Comparison of ENCODE assay signal across 14 cellular contexts in genomic region chr7:99623091-99623693, GRCh38. TPM values are rescaled to one million over a fixed set of nuclear protein-coding genes. Genes with fewer than 3 reads are reported as not detected.
DNase-seq lines count a peak whose midpoint lies in the region; ATAC-seq and FAIRE-seq lines count a peak whose summit lies in the region.
"Had no signal": no experiment of that assay in that cellular context is flagged by ENCODE, and none has a peak within 500 bp of the region (broad histone marks: within the 10 kb centered on the region; RNA-seq: fewer than 3 reads in every experiment).

No MANE protein-coding gene starts in this region.

- DNase-seq in CD4-positive, alpha-beta memory T cell = peak in 1 of 5 donors; percentile 46
- DNase-seq in HTR-8/SVneo (ENCODE audit: insufficient read length, low spot score) (peak; percentile 11), immature natural killer cell (no peak), hippocampal formation (lab: John Stamatoyannopoulos, UW) (no peak)
- no peak for DNase-seq in activated T-helper 2 cell treated with anti-CD3 and anti-CD28 coated beads, Interferon-gamma antibody, Interleukin-2, Interleukin-4, amounts not matched to agents 10 μg/mL and 5 μg/mL and 100 μg/mL, durations not matched to agents 14 hours and 24 hours and 36 hours (ENCODE audit: low spot score)
- DNase-seq: activated B cell treated with CpG ODN at 0.5 μM for 24 hours, left lung, NCI-H510A treated with DMSO at 0.1 percent for 48 hours, stomach had no signal

- peaks cover 67 to 91% of the 10 kb centered on the region in 2 donors for H3K36me3 Mint-ChIP-seq in CD4-positive, alpha-beta memory T cell
- peaks cover 92% of the 10 kb centered on the region for H3K36me3 Mint-ChIP-seq in activated T-helper 2 cell treated with anti-CD3 and anti-CD28 coated beads, Interferon-gamma antibody, Interleukin-2, Interleukin-4, amounts not matched to agents 10 μg/mL and 5 μg/mL and 100 μg/mL, durations not matched to agents 14 hours and 24 hours and 36 hours (ENCODE audit: low read depth)
- H3K36me3 Mint-ChIP-seq in immature natural killer cell = peaks cover 31 to 68% (median 34%) of the 10 kb centered on the region in 3 donors

- peaks cover 30% of the 10 kb centered on the region for H3K4me1 ChIP-seq in CD4-positive, alpha-beta memory T cell (ENCODE audit: insufficient read depth, low read length)

- H3K9me3 ChIP-seq in CD4-positive, alpha-beta memory T cell (ENCODE audit: control insufficient read depth in 1 of 2, low read length in 2 of 2) = no peaks in the 10 kb centered on the region
- H3K9me3 ChIP-seq: left lung, neutrophil, stomach had no signal

- H3K4me3 ChIP-seq in CD4-positive, alpha-beta memory T cell (ENCODE audit: low read length in 2 of 2) = no peak overlapping the region
- H3K4me3 ChIP-seq: left lung, stomach had no signal

- H3K4me1 Mint-ChIP-seq in CD4-positive, alpha-beta memory T cell = peaks cover 35 to 69% (median 54%) of the 10 kb centered on the region in 4 donors
- peaks cover 70% of the 10 kb centered on the region for H3K4me1 Mint-ChIP-seq in activated T-helper 2 cell treated with anti-CD3 and anti-CD28 coated beads, Interferon-gamma antibody, Interleukin-2, Interleukin-4, amounts not matched to agents 10 μg/mL and 5 μg/mL and 100 μg/mL, durations not matched to agents 14 hours and 24 hours and 36 hours (ENCODE audit: low read depth)
- H3K4me1 Mint-ChIP-seq in immature natural killer cell = peaks cover 48 to 50% of the 10 kb centered on the region in 2 donors

- H3K36me3 ChIP-seq in CD4-positive, alpha-beta memory T cell (ENCODE audit: insufficient read depth, low read length) = peaks cover 67% of the 10 kb centered on the region

- H3K27me3 Mint-ChIP-seq in CD4-positive, alpha-beta memory T cell = no peaks in the 10 kb centered on the region
- no peaks in the 10 kb centered on the region for H3K27me3 Mint-ChIP-seq in activated T-helper 2 cell treated with anti-CD3 and anti-CD28 coated beads, Interferon-gamma antibody, Interleukin-2, Interleukin-4, amounts not matched to agents 10 μg/mL and 5 μg/mL and 100 μg/mL, durations not matched to agents 14 hours and 24 hours and 36 hours (ENCODE audit: low read depth)
- peaks cover 0 to 8% (median 6%) of the 10 kb centered on the region in 3 donors for H3K27me3 Mint-ChIP-seq in immature natural killer cell (ENCODE audit: low read depth in 3 of 3)
- H3K27me3 Mint-ChIP-seq: activated B cell treated with CpG ODN at 0.5 μM for 24 hours had no signal

- peak overlapping the region; percentile 61 for H3K27ac ChIP-seq in CD4-positive, alpha-beta memory T cell (ENCODE audit: low read depth, low read length)
- H3K27ac ChIP-seq: neutrophil had no signal

- no peak for FAIRE-seq in HTR-8/SVneo (lab: Jason Lieb, UNC)

- POLR2A ChIA-PET in CD4-positive, alpha-beta memory T cell (lab: Charles Lee; ENCODE audit: partially characterized antibody) = interaction anchor here (1.5 to 3.0 kb wide), 4 partner anchors 7 to 297 kb away, joined by 3 to 25 read pairs (median 19); partner anchors contain the start of genes ARPC1A, ZKSCAN5, ZNF655 and ZSCAN25

- H3K27me3 ChIP-seq in CD4-positive, alpha-beta memory T cell (ENCODE audit: insufficient read depth, low read length) = no peaks in the 10 kb centered on the region
- H3K27me3 ChIP-seq: left lung, neutrophil, stomach had no signal

- intact Hi-C loops in CD4-positive, alpha-beta memory T cell (cut with micrococcal nuclease) = no loop called here
- intact Hi-C loops in activated T-helper 2 cell treated with anti-CD3 and anti-CD28 coated beads, Interferon-gamma antibody, Interleukin-2, Interleukin-4, amounts not matched to agents 10 μg/mL and 5 μg/mL and 100 μg/mL, durations not matched to agents 14 hours and 24 hours and 36 hours (cut with micrococcal nuclease) = loop anchor here (1.0 to 10.0 kb wide), 3 partner anchors 14 to 462 kb away; partner anchors contain the start of genes COPS6 and ZNF3

- peak overlapping the region; percentile 75 to 94 (median 86) for H3K4me3 Mint-ChIP-seq in CD4-positive, alpha-beta memory T cell
- H3K4me3 Mint-ChIP-seq in activated T-helper 2 cell treated with anti-CD3 and anti-CD28 coated beads, Interferon-gamma antibody, Interleukin-2, Interleukin-4, amounts not matched to agents 10 μg/mL and 5 μg/mL and 100 μg/mL, durations not matched to agents 14 hours and 24 hours and 36 hours (ENCODE audit: low read depth) = peak overlapping the region; percentile 91
- H3K4me3 Mint-ChIP-seq in immature natural killer cell = peak overlapping the region; percentile 55 to 82 (median 77)
- H3K4me3 Mint-ChIP-seq: activated B cell treated with CpG ODN at 0.5 μM for 24 hours, CD14-positive monocyte had no signal

- ATAC-seq in HG02678 (IDR thresholded peaks at IDR 0.05; ENCODE audit: unreplicated experiment) = no peak
- ATAC-seq in GM19324 (IDR thresholded peaks at IDR 0.05; ENCODE audit: low FRiP score, unreplicated experiment) = no peak
- ATAC-seq in HG02763 (IDR thresholded peaks at IDR 0.05; ENCODE audit: unreplicated experiment) = no peak
- ATAC-seq: left lung had no signal

- no peaks in the 10 kb centered on the region for H3K9me3 Mint-ChIP-seq in CD4-positive, alpha-beta memory T cell
- no peaks in the 10 kb centered on the region for H3K9me3 Mint-ChIP-seq in activated T-helper 2 cell treated with anti-CD3 and anti-CD28 coated beads, Interferon-gamma antibody, Interleukin-2, Interleukin-4, amounts not matched to agents 10 μg/mL and 5 μg/mL and 100 μg/mL, durations not matched to agents 14 hours and 24 hours and 36 hours
- H3K9me3 Mint-ChIP-seq in immature natural killer cell = no peaks in the 10 kb centered on the region
- H3K9me3 Mint-ChIP-seq: activated B cell treated with CpG ODN at 0.5 μM for 24 hours, CD14-positive monocyte had no signal

- CTCF ChIA-PET in CD4-positive, alpha-beta memory T cell (lab: Charles Lee; ENCODE audit: partially characterized antibody) = interaction anchor here (2.2 kb wide), 1 partner anchor 8 kb away, joined by 6 read pairs; no protein-coding TSS in a partner anchor

- peak overlapping the region; percentile 86 to 99 (median 96) for H3K27ac Mint-ChIP-seq in CD4-positive, alpha-beta memory T cell
- peak overlapping the region; percentile 97 for H3K27ac Mint-ChIP-seq in activated T-helper 2 cell treated with anti-CD3 and anti-CD28 coated beads, Interferon-gamma antibody, Interleukin-2, Interleukin-4, amounts not matched to agents 10 μg/mL and 5 μg/mL and 100 μg/mL, durations not matched to agents 14 hours and 24 hours and 36 hours
- H3K27ac Mint-ChIP-seq in immature natural killer cell = peak overlapping the region; percentile 84 to 95 (median 92)
- H3K27ac Mint-ChIP-seq: activated B cell treated with CpG ODN at 0.5 μM for 24 hours had no signal

RNA-seq across cellular contexts. Expression of gene ZSCAN25, which starts 6.4 kb away (rescaled TPM):
- total RNA-seq in CD4-positive, alpha-beta memory T cell = 10 to 100 TPM; 40.4 to 43.1 TPM
- 10 to 100 TPM; 10.2 to 18.3 TPM for polyA plus RNA-seq in CD4-positive, alpha-beta memory T cell
- 31.2 and 31.7 TPM in 2 replicates for total RNA-seq in activated T-helper 2 cell treated with anti-CD3 and anti-CD28 coated beads, Interferon-gamma antibody, Interleukin-2, Interleukin-4, amounts not matched to agents 10 μg/mL and 5 μg/mL and 100 μg/mL, durations not matched to agents 14 hours and 24 hours and 36 hours
- 10 to 100 TPM in 1 of 3 donors, 1 to 10 TPM in 2; 7.6 to 14.9 (median 9.6) TPM for polyA plus RNA-seq in immature natural killer cell

RNA-seq across cellular contexts. Expression of gene TMEM225B, which starts 25.1 kb away (rescaled TPM):
- total RNA-seq in CD4-positive, alpha-beta memory T cell = 1 to 10 TPM; 1.0 to 1.1 TPM
- polyA plus RNA-seq in CD4-positive, alpha-beta memory T cell = under 1 TPM; 0.61 to 0.98 TPM
- total RNA-seq in activated T-helper 2 cell treated with anti-CD3 and anti-CD28 coated beads, Interferon-gamma antibody, Interleukin-2, Interleukin-4, amounts not matched to agents 10 μg/mL and 5 μg/mL and 100 μg/mL, durations not matched to agents 14 hours and 24 hours and 36 hours = 1.3 and 1.9 TPM in 2 replicates
- polyA plus RNA-seq in immature natural killer cell = 1 to 10 TPM; 1.3 to 6.5 (median 2.8) TPM

RNA-seq across cellular contexts. Expression of gene CYP3A5, which starts 56.6 kb away (rescaled TPM):
- not detected for total RNA-seq in CD4-positive, alpha-beta memory T cell
- under 1 TPM; 0.19 to 0.45 TPM for polyA plus RNA-seq in CD4-positive, alpha-beta memory T cell
- total RNA-seq in activated T-helper 2 cell treated with anti-CD3 and anti-CD28 coated beads, Interferon-gamma antibody, Interleukin-2, Interleukin-4, amounts not matched to agents 10 μg/mL and 5 μg/mL and 100 μg/mL, durations not matched to agents 14 hours and 24 hours and 36 hours = not detected in 2 replicates
- under 1 TPM in 1 of 3 donors, not detected in 2; 0.35 TPM for polyA plus RNA-seq in immature natural killer cell
- total RNA-seq: activated B cell treated with CpG ODN at 0.5 μM for 24 hours had no signal
